27 cellular contexts compared by ENCODE assay signal in genomic region chr4:84585276-84585675, GRCh38. TPM values are rescaled to one million over a fixed set of nuclear protein-coding genes. Genes with fewer than 3 reads are reported as not detected.
DNase-seq lines count a peak whose midpoint lies in the region; ATAC-seq, FAIRE-seq and TF ChIP-seq lines count a peak whose summit lies in the region.
"Had no signal": no experiment of that assay in that cellular context is flagged by ENCODE, and none has a peak within 500 bp of the region (broad histone marks: within the 10 kb centered on the region; RNA-seq: fewer than 3 reads in every experiment).

No MANE protein-coding gene starts in this region.

- H3K9ac ChIP-seq in colonic mucosa (ENCODE audit: low read depth in 2 of 2, low read length in 2 of 2): peak overlapping the region in 1 of 2 donors; percentile 95

- POLR2A ChIA-PET in HEK293 (lab: Yijun Ruan, JAX): no interaction called here

- H3K27ac ChIP-seq in HEK293 (ENCODE audit: extremely low read depth, low read depth, low read length): no peak overlapping the region
- peak overlapping the region; percentile 90 for H3K27ac ChIP-seq in colonic mucosa
- no peak overlapping the region for H3K27ac ChIP-seq in small intestine (ENCODE audit: low read depth in 1 of 2, low read length in 1 of 2)
- H3K27ac ChIP-seq in right atrium auricular region: no peak overlapping the region
- H3K27ac ChIP-seq: dorsolateral prefrontal cortex, RWPE1, SJSA1, spleen, uterus had no signal

- CTCF ChIA-PET in HEK293 (lab: Yijun Ruan, JAX): interaction anchor here (0.7 to 1.0 kb wide), 2 partner anchors 12 to 33 kb away, joined by 3 read pairs; no protein-coding TSS in a partner anchor

- no peaks in the 10 kb centered on the region for H3K9me3 ChIP-seq in HEK293 (ENCODE audit: control insufficient read depth, insufficient read depth, low read depth, low read length)
- no peaks in the 10 kb centered on the region for H3K9me3 ChIP-seq in colonic mucosa
- H3K9me3 ChIP-seq in small intestine (ENCODE audit: control insufficient read depth, low read depth): no peaks in the 10 kb centered on the region
- H3K9me3 ChIP-seq in right atrium auricular region: peaks cover 0 to 13% of the 10 kb centered on the region in 2 donors
- H3K9me3 ChIP-seq: uterus had no signal

- no peak overlapping the region for H3K4me3 ChIP-seq in HEK293 (ENCODE audit: low read depth, low read length)
- peak overlapping the region; percentile 78 for H3K4me3 ChIP-seq in colonic mucosa
- peak overlapping the region in 1 of 2 donors; percentile 12 for H3K4me3 ChIP-seq in small intestine (ENCODE audit: low read depth in 1 of 2, low read length in 2 of 2)
- H3K4me3 ChIP-seq in right atrium auricular region: no peak overlapping the region
- H3K4me3 ChIP-seq: SJSA1, spleen, uterus had no signal

- no peak for DNase-seq in colonic mucosa
- no peak for DNase-seq in left lobe of liver (ENCODE audit: low spot score)
- peak; percentile 91 for DNase-seq in small intestine
- no peak for DNase-seq in right atrium auricular region (ENCODE audit: low spot score)
- DNase-seq in islet precursor cell: no peak
- no peak for DNase-seq in AML-193 (lab: John Stamatoyannopoulos, UW)
- DNase-seq: activated CD4-positive, alpha-beta T cell treated with anti-CD3 and anti-CD28 coated beads, Interleukin-2, amount 10 ng/mL, durations not matched to agents 7 days and 5 days; activated naive CD4-positive, alpha-beta T cell treated with Interleukin-2 at 50 U/mL for 16 hours; activated T-cell treated with anti-CD3 and anti-CD28 coated beads, Interleukin-2, amount 50 U/mL, for 24 hours; CD4-positive, alpha-beta memory T cell; cerebellar nuclear complex; dorsolateral prefrontal cortex; NCI-H1694 treated with DMSO at 0.1 percent for 48 hours; NCI-H446 treated with DMSO at 0.1 percent for 48 hours; NCI-H774; nephron progenitor cell; retina; spleen; stimulated activated CD4-positive, alpha-beta T cell treated with anti-CD3 and anti-CD28 coated beads, Interleukin-2, amount 100 ng/mL, for 24 hours; stimulated activated naive CD8-positive, alpha-beta T cell treated with anti-CD3 and anti-CD28 coated beads, Interleukin-15, Interleukin-2, amounts not matched to agents 100 U/mL and 50 U/mL, for 24 hours; T-cell; uterus had no signal

- H3K36me3 ChIP-seq in HEK293 (ENCODE audit: control insufficient read depth in 2 of 2, insufficient read depth in 1 of 2, low read length in 2 of 2): no peaks in the 10 kb centered on the region
- H3K36me3 ChIP-seq in colonic mucosa: no peaks in the 10 kb centered on the region
- peaks cover 0 to 4% of the 10 kb centered on the region in 2 donors for H3K36me3 ChIP-seq in small intestine (ENCODE audit: control insufficient read depth in 2 of 2, insufficient read depth in 2 of 2, low read length in 2 of 2)
- H3K36me3 ChIP-seq in right atrium auricular region: no peaks in the 10 kb centered on the region
- H3K36me3 ChIP-seq: SJSA1, spleen, uterus had no signal

- H3K27me3 ChIP-seq in colonic mucosa: peaks cover 4% of the 10 kb centered on the region
- no peaks in the 10 kb centered on the region for H3K27me3 ChIP-seq in small intestine (ENCODE audit: control insufficient read depth in 2 of 2, insufficient read depth in 2 of 2, low read length in 2 of 2)
- no peaks in the 10 kb centered on the region for H3K27me3 ChIP-seq in right atrium auricular region
- H3K27me3 ChIP-seq: dorsolateral prefrontal cortex, uterus had no signal

- peak; percentile 50 for ATAC-seq in left lobe of liver
- no peak for ATAC-seq in HG03460 (IDR thresholded peaks at IDR 0.05; ENCODE audit: unreplicated experiment)
- ATAC-seq: stimulated activated naive CD8-positive, alpha-beta T cell treated with anti-CD3 and anti-CD28 coated beads, Interleukin-15, Interleukin-2, amounts not matched to agents 100 U/mL and 50 U/mL, for 24 hours; T-cell had no signal

- peak; percentile 23 for FAIRE-seq in small intestine (lab: Jason Lieb, UNC)
- FAIRE-seq: endothelial cell of umbilical vein had no signal

- no peak for TF ChIP-seq CTCF in HEK293 (tag by site-specific recombination; IDR thresholded peaks at IDR 0.05)
- TF ChIP-seq CTCF in colonic mucosa (IDR thresholded peaks at IDR 0.05): no peak
- TF ChIP-seq CTCF in right atrium auricular region (IDR thresholded peaks at IDR 0.05): no peak

- intact Hi-C loops in colonic mucosa (cut with DNase I): no loop called here

- no peaks in the 10 kb centered on the region for H3K4me1 ChIP-seq in HEK293 (ENCODE audit: control insufficient read depth, insufficient read depth, low read length)
- no peaks in the 10 kb centered on the region for H3K4me1 ChIP-seq in colonic mucosa
- no peaks in the 10 kb centered on the region for H3K4me1 ChIP-seq in small intestine (ENCODE audit: control insufficient read depth in 2 of 2, insufficient read depth in 1 of 2, low read depth in 1 of 2, low read length in 1 of 2)
- H3K4me1 ChIP-seq in right atrium auricular region: peaks cover 0 to 19% of the 10 kb centered on the region in 2 donors
- H3K4me1 ChIP-seq: uterus had no signal

TF ChIP-seq in HEK293, 187 proteins besides CTCF, POLR2A, EP300 and RAD21:
- TF ChIP-seq ZNF10 (tag by site-specific recombination; IDR thresholded peaks at IDR 0.05): 0 out of 2 replicates have a peak, but pooled peaks have one; percentile 59
- no peak for TF ChIP-seq SCRT1 (tag by site-specific recombination; IDR thresholded peaks at IDR 0.05; ENCODE audit: borderline replicate concordance)
- TF ChIP-seq ZNF48 (tag by site-specific recombination; IDR thresholded peaks at IDR 0.05): no peak
- TF ChIP-seq, protein P1, sequence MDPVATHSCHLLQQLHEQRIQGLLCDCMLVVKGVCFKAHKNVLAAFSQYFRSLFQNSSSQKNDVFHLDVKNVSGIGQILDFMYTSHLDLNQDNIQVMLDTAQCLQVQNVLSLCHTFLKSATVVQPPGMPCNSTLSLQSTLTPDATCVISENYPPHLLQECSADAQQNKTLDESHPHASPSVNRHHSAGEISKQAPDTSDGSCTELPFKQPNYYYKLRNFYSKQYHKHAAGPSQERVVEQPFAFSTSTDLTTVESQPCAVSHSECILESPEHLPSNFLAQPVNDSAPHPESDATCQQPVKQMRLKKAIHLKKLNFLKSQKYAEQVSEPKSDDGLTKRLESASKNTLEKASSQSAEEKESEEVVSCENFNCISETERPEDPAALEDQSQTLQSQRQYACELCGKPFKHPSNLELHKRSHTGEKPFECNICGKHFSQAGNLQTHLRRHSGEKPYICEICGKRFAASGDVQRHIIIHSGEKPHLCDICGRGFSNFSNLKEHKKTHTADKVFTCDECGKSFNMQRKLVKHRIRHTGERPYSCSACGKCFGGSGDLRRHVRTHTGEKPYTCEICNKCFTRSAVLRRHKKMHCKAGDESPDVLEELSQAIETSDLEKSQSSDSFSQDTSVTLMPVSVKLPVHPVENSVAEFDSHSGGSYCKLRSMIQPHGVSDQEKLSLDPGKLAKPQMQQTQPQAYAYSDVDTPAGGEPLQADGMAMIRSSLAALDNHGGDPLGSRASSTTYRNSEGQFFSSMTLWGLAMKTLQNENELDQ (tag by site-specific recombination; IDR thresholded peaks at IDR 0.05; ENCODE audit: low read depth): no peak
- no peak for TF ChIP-seq ZNF121 (tag by site-specific recombination; IDR thresholded peaks at IDR 0.05)
- no peak for TF ChIP-seq ZSCAN5A (tag by site-specific recombination; IDR thresholded peaks at IDR 0.05)
- no peak for TF ChIP-seq ZNF629 (tag by site-specific recombination; IDR thresholded peaks at IDR 0.05)
- TF ChIP-seq, protein P2, sequence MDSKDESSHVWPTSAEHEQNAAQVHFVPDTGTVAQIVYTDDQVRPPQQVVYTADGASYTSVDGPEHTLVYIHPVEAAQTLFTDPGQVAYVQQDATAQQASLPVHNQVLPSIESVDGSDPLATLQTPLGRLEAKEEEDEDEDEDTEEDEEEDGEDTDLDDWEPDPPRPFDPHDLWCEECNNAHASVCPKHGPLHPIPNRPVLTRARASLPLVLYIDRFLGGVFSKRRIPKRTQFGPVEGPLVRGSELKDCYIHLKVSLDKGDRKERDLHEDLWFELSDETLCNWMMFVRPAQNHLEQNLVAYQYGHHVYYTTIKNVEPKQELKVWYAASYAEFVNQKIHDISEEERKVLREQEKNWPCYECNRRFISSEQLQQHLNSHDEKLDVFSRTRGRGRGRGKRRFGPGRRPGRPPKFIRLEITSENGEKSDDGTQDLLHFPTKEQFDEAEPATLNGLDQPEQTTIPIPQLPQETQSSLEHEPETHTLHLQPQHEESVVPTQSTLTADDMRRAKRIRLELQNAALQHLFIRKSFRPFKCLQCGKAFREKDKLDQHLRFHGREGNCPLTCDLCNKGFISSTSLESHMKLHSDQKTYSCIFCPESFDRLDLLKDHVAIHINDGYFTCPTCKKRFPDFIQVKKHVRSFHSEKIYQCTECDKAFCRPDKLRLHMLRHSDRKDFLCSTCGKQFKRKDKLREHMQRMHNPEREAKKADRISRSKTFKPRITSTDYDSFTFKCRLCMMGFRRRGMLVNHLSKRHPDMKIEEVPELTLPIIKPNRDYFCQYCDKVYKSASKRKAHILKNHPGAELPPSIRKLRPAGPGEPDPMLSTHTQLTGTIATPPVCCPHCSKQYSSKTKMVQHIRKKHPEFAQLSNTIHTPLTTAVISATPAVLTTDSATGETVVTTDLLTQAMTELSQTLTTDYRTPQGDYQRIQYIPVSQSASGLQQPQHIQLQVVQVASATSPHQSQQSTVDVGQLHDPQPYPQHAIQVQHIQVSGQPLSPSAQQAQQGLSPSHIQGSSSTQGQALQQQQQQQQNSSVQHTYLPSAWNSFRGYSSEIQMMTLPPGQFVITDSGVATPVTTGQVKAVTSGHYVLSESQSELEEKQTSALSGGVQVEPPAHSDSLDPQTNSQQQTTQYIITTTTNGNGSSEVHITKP (tag by site-specific recombination; IDR thresholded peaks at IDR 0.05): no peak
- TF ChIP-seq ZNF239 (tag by site-specific recombination; IDR thresholded peaks at IDR 0.05): no peak

RNA-seq across cellular contexts. Expression of gene CDS1, which starts 2.3 kb away (rescaled TPM):
- 10 to 100 TPM; 44.2 to 51.9 TPM for total RNA-seq in colonic mucosa
- total RNA-seq in left lobe of liver: 0.65 TPM
- polyA plus RNA-seq in small intestine: 10 to 100 TPM; 19.2 to 29.9 (median 24.2) TPM
- under 1 TPM; 0.30 to 0.98 TPM for total RNA-seq in right atrium auricular region
- total RNA-seq: endothelial cell of umbilical vein had no signal

Comparison
In these comparisons a context has a peak if more than half of its experiments do, and no peak if none do; other contexts are left out.
1. RNA of gene CDS1, which starts 2.3 kb away (total RNA-seq): 44.2 to 51.9 TPM in colonic mucosa; 0.30 to 0.98 TPM in right atrium auricular region and 0.65 TPM in left lobe of liver (single experiment); every median in the first group is over 10 times any median in the second.